Comparison of ENCODE assay signal across 18 cellular contexts in genomic region chr11:20310137-20310536, GRCh38.
DNase-seq lines count a peak whose midpoint lies in the region; ATAC-seq lines count a peak whose summit lies in the region.
"Had no signal": no experiment of that assay in that cellular context is flagged by ENCODE, and none has a peak within 500 bp of the region (broad histone marks: within the 10 kb centered on the region; RNA-seq: fewer than 3 reads in every experiment).

No MANE protein-coding gene starts in this region.

- no peak for ATAC-seq in GM18867 (IDR thresholded peaks at IDR 0.05; ENCODE audit: unreplicated experiment)
- ATAC-seq: naive thymus-derived CD4-positive, alpha-beta T cell had no signal

- DNase-seq in DMS153 treated with DMSO at 0.1 percent for 48 hours (lab: John Stamatoyannopoulos, UW; ENCODE audit: unreplicated experiment) (peak; percentile 18), DMS153 (lab: John Stamatoyannopoulos, UW) (no peak), SHP77 (lab: John Stamatoyannopoulos, UW) (peak; percentile 3 to 31), globus pallidus (ENCODE audit: low spot score) (peak; percentile 96), putamen (ENCODE audit: low spot score) (peak; percentile 93), T-helper 9 cell (no peak), NCI-H187 treated with DMSO at 0.1 percent for 48 hours (lab: John Stamatoyannopoulos, UW) (no peak)
- DNase-seq: activated CD4-positive, alpha-beta T cell treated with anti-CD3 and anti-CD28 coated beads, Interleukin-2, amount 50 U/mL, for 48 hours; activated naive CD4-positive, alpha-beta T cell treated with anti-CD3 and anti-CD28 coated beads, Interleukin-2, amount 10 ng/mL, durations not matched to agents 7 days and 5 days; activated T-cell treated with anti-CD3 and anti-CD28 coated beads for 4 hours; colonic mucosa; GDM1; H7; Kasumi-1; kidney glomerular epithelial cell; naive thymus-derived CD4-positive, alpha-beta T cell; stomach had no signal

Comparison
In these comparisons a context has a peak if more than half of its experiments do, and no peak if none do; other contexts are left out.
1. DNase-seq: peak in DMS153 treated with DMSO at 0.1 percent for 48 hours (single experiment), SHP77 (2 of 2), globus pallidus (single experiment) and putamen (single experiment); none in DMS153 (single experiment), T-helper 9 cell (single experiment) and NCI-H187 treated with DMSO at 0.1 percent for 48 hours (single experiment).